13 cellular contexts compared by ENCODE assay signal in genomic region chr1:244254467-244254866, GRCh38.
DNase-seq lines count a peak whose midpoint lies in the region; ATAC-seq, FAIRE-seq and TF ChIP-seq lines count a peak whose summit lies in the region.
"Had no signal": no experiment of that assay in that cellular context is flagged by ENCODE, and none has a peak within 500 bp of the region (broad histone marks: within the 10 kb centered on the region; RNA-seq: fewer than 3 reads in every experiment).

No MANE protein-coding gene starts in this region.

- no peak overlapping the region for H3K9ac ChIP-seq in GM12878 (ENCODE audit: control insufficient read depth, insufficient read depth, low read length)

- no peaks in the 10 kb centered on the region; the same call in 2 of the 3 replicates for H3K9me3 ChIP-seq in GM12878 (replicated peaks; ENCODE audit: control insufficient read depth, insufficient read depth, low read length)
- no peaks in the 10 kb centered on the region for H3K9me3 ChIP-seq in naive thymus-derived CD4-positive, alpha-beta T cell (ENCODE audit: control insufficient read depth in 2 of 3, low read length in 3 of 3)

- H3K4me3 Mint-ChIP-seq in naive thymus-derived CD4-positive, alpha-beta T cell, result no peak overlapping the region
- peak overlapping the region in 2 of 5 donors; percentile 23 to 65 for H3K4me3 Mint-ChIP-seq in immature natural killer cell
- H3K4me3 Mint-ChIP-seq: CD8-positive, alpha-beta T cell; neural crest cell had no signal

- peaks cover 5% of the 10 kb centered on the region for H3K4me1 ChIP-seq in GM12878 (ENCODE audit: control insufficient read depth, insufficient read depth, low read length)
- no peaks in the 10 kb centered on the region for H3K4me1 ChIP-seq in naive thymus-derived CD4-positive, alpha-beta T cell (ENCODE audit: control insufficient read depth in 2 of 2, insufficient read depth in 2 of 2, low read length in 2 of 2)

- CTCF ChIA-PET in GM12878 (lab: Yijun Ruan, JAX), result interaction anchor here (0.9 kb wide), 1 partner anchor 18 kb away, joined by 4 read pairs; no protein-coding TSS in a partner anchor
- CTCF ChIA-PET in naive thymus-derived CD4-positive, alpha-beta T cell (lab: Charles Lee), result no interaction called here

- in situ Hi-C loops in GM12878 (cut with MboI), result no loop called here

- H4K20me1 ChIP-seq in GM12878 (ENCODE audit: control insufficient read depth, insufficient read depth), result no peaks in the 10 kb centered on the region

- TF ChIP-seq EP300 in GM12878 (IDR thresholded peaks at IDR 0.05; ENCODE audit: borderline replicate concordance in 1 of 2, control insufficient read depth in 1 of 2, low read depth in 2 of 2, low read length in 2 of 2), result no peak

- peak overlapping the region; percentile 9; the same call in 1 of the 2 replicates for H2AFZ ChIP-seq in GM12878 (ENCODE audit: control insufficient read depth, low read depth, low read length)

- H3K4me3 ChIP-seq in GM12878, result no peak overlapping the region
- no peak overlapping the region for H3K4me3 ChIP-seq in naive thymus-derived CD4-positive, alpha-beta T cell (ENCODE audit: low read length)

- no peaks in the 10 kb centered on the region for H3K27me3 ChIP-seq in GM12878 (replicated peaks in 1 of 2; ENCODE audit: control insufficient read depth in 2 of 2, insufficient read depth in 2 of 2, low read length in 1 of 2)
- H3K27me3 ChIP-seq in naive thymus-derived CD4-positive, alpha-beta T cell (ENCODE audit: control insufficient read depth in 2 of 2, insufficient read depth in 2 of 2, low read length in 2 of 2), result no peaks in the 10 kb centered on the region

- SMC1A ChIA-PET in GM12878 (lab: Charles Lee; ENCODE audit: uncharacterized antibody, unreplicated experiment), result interaction anchor here (1.1 kb wide), 1 partner anchor 219 kb away, joined by 3 read pairs; no protein-coding TSS in a partner anchor

- H3K36me3 ChIP-seq in GM12878 (ENCODE audit: control insufficient read depth in 2 of 2, insufficient read depth in 2 of 2, low read length in 1 of 2), result no peaks in the 10 kb centered on the region
- H3K36me3 ChIP-seq in naive thymus-derived CD4-positive, alpha-beta T cell (ENCODE audit: control insufficient read depth in 2 of 3, insufficient read depth in 3 of 3, low read length in 3 of 3), result no peaks in the 10 kb centered on the region

- H3K36me3 Mint-ChIP-seq in naive thymus-derived CD4-positive, alpha-beta T cell, result peaks cover 0 to 3% (median 0%) of the 10 kb centered on the region in 5 donors
- H3K36me3 Mint-ChIP-seq in immature natural killer cell, result peaks cover 0 to 9% (median 0%) of the 10 kb centered on the region in 3 donors
- H3K36me3 Mint-ChIP-seq: CD8-positive, alpha-beta T cell had no signal

- intact Hi-C loops in GM12878 (cut with micrococcal nuclease; ENCODE audit: unreplicated experiment), result no loop called here
- intact Hi-C loops in naive thymus-derived CD4-positive, alpha-beta T cell (cut with micrococcal nuclease), result no loop called here

- TF ChIP-seq POLR2A in GM12878 (IDR thresholded peaks at IDR 0.05; ENCODE audit: low read depth, low read length), result no peak

- no peak overlapping the region for H3K27ac Mint-ChIP-seq in naive thymus-derived CD4-positive, alpha-beta T cell
- H3K27ac Mint-ChIP-seq in immature natural killer cell, result peak overlapping the region in 3 of 6 donors; percentile 2 to 74 (median 17)
- H3K27ac Mint-ChIP-seq: CD8-positive, alpha-beta T cell had no signal

- no peak overlapping the region for H3K27ac ChIP-seq in GM12878 (ENCODE audit: control insufficient read depth, insufficient read depth)
- H3K27ac ChIP-seq in naive thymus-derived CD4-positive, alpha-beta T cell (ENCODE audit: low read depth, low read length), result no peak overlapping the region

- peaks cover 0 to 7% (median 4%) of the 10 kb centered on the region in 7 donors for H3K4me1 Mint-ChIP-seq in naive thymus-derived CD4-positive, alpha-beta T cell
- peaks cover 10 to 17% of the 10 kb centered on the region in 2 donors for H3K4me1 Mint-ChIP-seq in immature natural killer cell

- POLR2A ChIA-PET in GM12878 (lab: Charles Lee), result no interaction called here
- POLR2A ChIA-PET in naive thymus-derived CD4-positive, alpha-beta T cell (lab: Charles Lee), result no interaction called here

- H3K9me3 Mint-ChIP-seq in naive thymus-derived CD4-positive, alpha-beta T cell, result peaks cover 0 to 5% (median 2%) of the 10 kb centered on the region in 11 donors
- H3K9me3 Mint-ChIP-seq in immature natural killer cell, result no peaks in the 10 kb centered on the region
- H3K9me3 Mint-ChIP-seq: neural crest cell had no signal

- no peak for FAIRE-seq in GM12878 (lab: Jason Lieb, UNC)

- WGBS in GM12878 (ENCODE audit: insufficient coverage, insufficient replicate concordance, low lambda C conversion rate, missing lambda C conversion rate), result 30% methylated on average over 6 of the region's 6 CpGs

- H3K27me3 Mint-ChIP-seq in naive thymus-derived CD4-positive, alpha-beta T cell, result peaks cover 0 to 4% (median 0%) of the 10 kb centered on the region in 5 donors
- H3K27me3 Mint-ChIP-seq in immature natural killer cell (ENCODE audit: low read depth in 3 of 3), result peaks cover 0 to 2% (median 0%) of the 10 kb centered on the region in 3 donors

- RAD21 ChIA-PET in GM12878 (lab: Charles Lee; ENCODE audit: unreplicated experiment), result no interaction called here

- BruUV-seq in GM12878 (replicated peaks; lab: Mats Ljungman, UMichigan), result no TSS peak

- H3K4me2 ChIP-seq in GM12878 (ENCODE audit: control insufficient read depth, insufficient read depth), result no peak overlapping the region; the same call in 1 of the 2 replicates

- DNase-seq in KG1 (lab: John Stamatoyannopoulos, UW) (peak; percentile 67), GM12878 (ENCODE audit: low read depth, low spot score) (no peak), NCI-H146 (lab: John Stamatoyannopoulos, UW) (no peak), ecto neural progenitor cell (ENCODE audit: low spot score) (no peak), immature natural killer cell (no peak), NCI-H510A treated with DMSO at 0.1 percent for 48 hours (lab: John Stamatoyannopoulos, UW) (no peak)
- DNase-seq in naive thymus-derived CD4-positive, alpha-beta T cell, result no peak
- DNase-seq: CD8-positive, alpha-beta T cell; effector CD8-positive, alpha-beta T cell; HCEC 1CT; NCI-H2107 had no signal

- peak; percentile 72 for ATAC-seq in GM18498 (IDR thresholded peaks at IDR 0.05; ENCODE audit: unreplicated experiment)
- peak; percentile 23; the same call in 1 of the 3 replicates for ATAC-seq in GM12878
- ATAC-seq in naive thymus-derived CD4-positive, alpha-beta T cell, result peak; percentile 92
- ATAC-seq: CD8-positive, alpha-beta T cell had no signal

- H3K79me2 ChIP-seq in GM12878 (ENCODE audit: control insufficient read depth, insufficient read depth, low read length), result no peaks in the 10 kb centered on the region

- no peak for TF ChIP-seq CTCF in GM12878 (IDR thresholded peaks at IDR 0.05 in 2 of 3, conservative IDR thresholded peaks at IDR 0.05 in 1 of 3; ENCODE audit: control insufficient read depth in 2 of 3, extremely low read depth in 1 of 3, insufficient read depth in 1 of 3, low read depth in 3 of 3, low read length in 3 of 3)

- no peak for TF ChIP-seq RAD21 in GM12878 (IDR thresholded peaks at IDR 0.05; ENCODE audit: insufficient read depth, low read depth, low read length)

TF ChIP-seq in GM12878, 131 proteins besides CTCF, POLR2A, EP300 and RAD21:
- no peak for TF ChIP-seq SKIL (IDR thresholded peaks at IDR 0.05; ENCODE audit: low read depth, poor library complexity, severe bottlenecking)
- peak; percentile 73 for TF ChIP-seq SPI1 (IDR thresholded peaks at IDR 0.05; ENCODE audit: borderline replicate concordance, insufficient read depth, low read depth, low read length)

Comparison
In these comparisons a context has a peak if more than half of its experiments do, and no peak if none do; other contexts are left out.
1. ATAC-seq: peak in every context shown above with its lines; median percentile 92 in naive thymus-derived CD4-positive, alpha-beta T cell; 72 in GM18498; 23 in GM12878.